27 cellular contexts compared by ENCODE assay signal in the genomic region with DNA sequence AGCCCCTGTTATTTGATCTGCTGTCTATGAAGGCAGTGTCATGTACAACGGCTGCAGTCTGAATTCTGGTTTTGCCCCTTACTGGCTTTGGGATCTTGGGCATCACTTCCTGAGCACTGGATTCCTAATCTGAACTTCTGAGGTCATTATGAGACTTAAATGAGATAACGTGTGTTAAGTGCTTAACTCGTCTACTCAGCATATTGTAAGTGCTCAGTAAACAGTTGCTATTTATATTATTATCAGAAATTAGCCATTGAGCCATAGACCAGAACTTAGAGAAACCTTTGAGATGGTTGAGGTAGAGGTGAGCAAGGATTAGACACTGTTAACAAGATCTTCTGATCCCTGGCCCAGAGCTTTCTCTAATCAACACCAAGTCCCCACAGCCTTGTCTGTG.
"Had no signal": no experiment of that assay in that cellular context is flagged by ENCODE, and none has a peak within 500 bp of the region (broad histone marks: within the 10 kb centered on the region; RNA-seq: fewer than 3 reads in every experiment).

No MANE protein-coding gene starts in this region.

- H3K27ac ChIP-seq: stomach, suprapubic skin, testis, thoracic aorta, thyroid gland, tibial artery, tibial nerve, transverse colon, upper lobe of left lung, upper lobe of right lung, uterus, vagina had no signal

- FAIRE-seq: urothelium cell line had no signal

- DNase-seq: stimulated activated CD4-positive, alpha-beta T cell treated with anti-CD3 and anti-CD28 coated beads, Interleukin-2, amount 100 ng/mL, for 48 hours; stimulated activated CD4-positive, alpha-beta T cell treated with anti-CD3 and anti-CD28 coated beads, Interleukin-4, amount 100 ng/mL, for 1 hour; stimulated activated CD4-positive, alpha-beta T cell treated with anti-CD3 and anti-CD28 coated beads, Interleukin-4, amount 100 ng/mL, for 24 hours; stimulated activated CD4-positive, alpha-beta T cell treated with anti-CD3 and anti-CD28 coated beads, Interleukin-4, amount 100 ng/mL, for 4 hours; stimulated activated CD8-positive, alpha-beta memory T cell treated with anti-CD3 and anti-CD28 coated beads, Interleukin-4, amount 100 ng/mL, for 48 hours; stimulated activated naive B cell treated with anti-CD40 and anti-IgM and Interleukin-4, amounts not matched to agents 10 μg/mL and 1 μg/mL and 100 μg/mL, for 72 hours; stimulated activated naive CD4-positive, alpha-beta T cell; stimulated activated naive CD4-positive, alpha-beta T cell treated with Interleukin-2 at 50 U/mL for 16 hours; stimulated activated naive CD8-positive, alpha-beta T cell treated with anti-CD3 and anti-CD28 coated beads, Interleukin-15, amount 100 ng/mL, for 72 hours; stimulated activated naive CD8-positive, alpha-beta T cell treated with anti-CD3 and anti-CD28 coated beads, Interleukin-15, Interleukin-2, amounts not matched to agents 100 U/mL and 50 U/mL, for 24 hours; stomach; substantia nigra; testis; thyroid gland; tibial artery; transverse colon; trophoblast cell; upper lobe of left lung; upper lobe of right lung; uterus had no signal

- H3K27me3 ChIP-seq: stomach, suprapubic skin, testis, thyroid gland, tibial artery, tibial nerve, transverse colon, upper lobe of left lung, upper lobe of right lung, uterus, vagina had no signal

- H3K4me1 ChIP-seq: stomach, suprapubic skin, testis, thyroid gland, tibial artery, tibial nerve, transverse colon, upper lobe of left lung, upper lobe of right lung, uterus, vagina had no signal

- H3K4me3 ChIP-seq: stomach, suprapubic skin, testis, thoracic aorta, thyroid gland, tibial artery, tibial nerve, transverse colon, upper lobe of left lung, upper lobe of right lung, uterus, vagina had no signal

- H3K36me3 ChIP-seq: stomach, suprapubic skin, thoracic aorta, thyroid gland, tibial artery, tibial nerve, transverse colon, upper lobe of left lung, upper lobe of right lung, uterus, vagina had no signal

- H3K9me3 ChIP-seq: stomach, suprapubic skin, testis, thoracic aorta, thyroid gland, tibial artery, tibial nerve, transverse colon, upper lobe of left lung, upper lobe of right lung, uterus, vagina had no signal

- ATAC-seq: stimulated activated effector memory CD8-positive, alpha-beta T cell treated with anti-CD3 and anti-CD28 coated beads, Interleukin-12 subunit alpha, Interleukin-12 subunit beta, amount 100 ng/mL, for 72 hours; stimulated activated memory B cell treated with anti-CD40 and anti-IgM and Interleukin-4, amounts not matched to agents 10 μg/mL and 1 μg/mL and 100 μg/mL, for 72 hours; stimulated activated naive B cell treated with anti-CD40 and anti-IgM and Interleukin-4, amounts not matched to agents 10 μg/mL and 1 μg/mL and 100 μg/mL, for 72 hours; stimulated activated naive CD8-positive, alpha-beta T cell treated with anti-CD3 and anti-CD28 coated beads, Interleukin-15, amount 100 ng/mL, for 72 hours; stimulated activated naive CD8-positive, alpha-beta T cell treated with anti-CD3 and anti-CD28 coated beads, Interleukin-15, Interleukin-2, amounts not matched to agents 100 U/mL and 50 U/mL, for 24 hours; upper lobe of right lung had no signal
